Comparison of ENCODE assay signal across 1 cellular context in genomic region chr20:17534077-17534476, GRCh38.
TF ChIP-seq lines count a peak whose summit lies in the region.

No MANE protein-coding gene starts in this region.

TF ChIP-seq in WTC11, 78 proteins besides CTCF, POLR2A, EP300 and RAD21 (continued from another document):
- no peak for TF ChIP-seq AFF4 (CRISPR knock-in tag; IDR thresholded peaks at IDR 0.05; ENCODE audit: borderline replicate concordance)
- TF ChIP-seq SMAD4 (CRISPR knock-in tag; IDR thresholded peaks at IDR 0.05), result no peak
- TF ChIP-seq NR1H2 (CRISPR knock-in tag; IDR thresholded peaks at IDR 0.05), result no peak
- TF ChIP-seq ZBTB43 (CRISPR knock-in tag; IDR thresholded peaks at IDR 0.05), result no peak
- TF ChIP-seq PREB (CRISPR knock-in tag; IDR thresholded peaks at IDR 0.05; ENCODE audit: borderline replicate concordance), result no peak
- TF ChIP-seq ARID4B (CRISPR knock-in tag; IDR thresholded peaks at IDR 0.05; ENCODE audit: borderline replicate concordance), result no peak
- no peak for TF ChIP-seq TCF7 (CRISPR knock-in tag; IDR thresholded peaks at IDR 0.05; ENCODE audit: low read depth)
- no peak for TF ChIP-seq ZNF396 (CRISPR knock-in tag; IDR thresholded peaks at IDR 0.05; ENCODE audit: borderline replicate concordance)
- no peak for TF ChIP-seq FOXP1 (CRISPR knock-in tag; IDR thresholded peaks at IDR 0.05; ENCODE audit: borderline replicate concordance)
- no peak for TF ChIP-seq CBFB (CRISPR knock-in tag; IDR thresholded peaks at IDR 0.05; ENCODE audit: low read depth)
- TF ChIP-seq FOXJ3 (CRISPR knock-in tag; IDR thresholded peaks at IDR 0.05; ENCODE audit: borderline replicate concordance), result no peak
- TF ChIP-seq NFATC4 (CRISPR knock-in tag; IDR thresholded peaks at IDR 0.05), result no peak
- no peak for TF ChIP-seq ZSCAN18 (CRISPR knock-in tag; IDR thresholded peaks at IDR 0.05)
